Comparison of ENCODE assay signal across 9 cellular contexts in genomic region chr17:17691468-17692263, GRCh38. TPM values are rescaled to one million over a fixed set of nuclear protein-coding genes. Genes with fewer than 3 reads are reported as not detected.
A peak's percentile ranks its signal among the peaks of the same experiment; 100 is the strongest.
DNase-seq lines count a peak whose midpoint lies in the region; ATAC-seq and TF ChIP-seq lines count a peak whose summit lies in the region.
"Had no signal": no experiment of that assay in that cellular context is flagged by ENCODE, and none has a peak within 500 bp of the region (broad histone marks: within the 10 kb centered on the region; RNA-seq: fewer than 3 reads in every experiment).

No MANE protein-coding gene starts in this region.

- H3K4me3 ChIP-seq in GM12865 (ENCODE audit: low read depth, low read length) = peak overlapping the region; percentile 36
- H3K4me3 ChIP-seq in breast epithelium = no peak overlapping the region
- H3K4me3 ChIP-seq in prostate gland = no peak overlapping the region

- H3K4me1 ChIP-seq in breast epithelium = peaks cover 30 to 47% of the 10 kb centered on the region in 2 donors
- H3K4me1 ChIP-seq in prostate gland (replicated peaks) = peaks cover 55% of the 10 kb centered on the region

- H3K9me3 ChIP-seq in breast epithelium (no peaks in the 10 kb centered on the region), prostate gland (no peaks in the 10 kb centered on the region)

- H3K36me3 ChIP-seq in breast epithelium (no peaks in the 10 kb centered on the region), prostate gland (no peaks in the 10 kb centered on the region)

- WGBS in prostate gland = 39% methylated on average over 8 of the region's 8 CpGs

- H3K27me3 ChIP-seq in breast epithelium (no peaks in the 10 kb centered on the region), prostate gland (replicated peaks; ENCODE audit: insufficient read depth) (no peaks in the 10 kb centered on the region)

- peak overlapping the region; percentile 99 to 100 for H3K27ac ChIP-seq in breast epithelium
- peak overlapping the region; percentile 96 to 99 for H3K27ac ChIP-seq in prostate gland

- TF ChIP-seq CTCF in GM12865 (IDR thresholded peaks at IDR 0.05; ENCODE audit: insufficient read depth, low read depth, low read length, missing control alignments) (no peak), breast epithelium (IDR thresholded peaks at IDR 0.05) (no peak), prostate gland (IDR thresholded peaks at IDR 0.05) (no peak)

- TF ChIP-seq POLR2A in breast epithelium (IDR thresholded peaks at IDR 0.05) (no peak), prostate gland (IDR thresholded peaks at IDR 0.05) (no peak)

- peak; percentile 88 for DNase-seq in GM12865 (ENCODE audit: low read depth)
- no peak for DNase-seq in breast epithelium (ENCODE audit: low spot score in 2 of 2)
- no peak for DNase-seq in prostate gland (ENCODE audit: low spot score)
- DNase-seq in GDM1 (lab: John Stamatoyannopoulos, UW) = no peak
- no peak for DNase-seq in activated T-cell treated with anti-CD3 and anti-CD28 coated beads, Interleukin-2, amount 50 U/mL, for 48 hours
- DNase-seq: islet precursor cell had no signal

- ATAC-seq in HG03571 (IDR thresholded peaks at IDR 0.05; ENCODE audit: unreplicated experiment) = peak; percentile 38
- no peak for ATAC-seq in GM21515 (IDR thresholded peaks at IDR 0.05; ENCODE audit: unreplicated experiment)
- no peak for ATAC-seq in GM19455 (IDR thresholded peaks at IDR 0.05; ENCODE audit: unreplicated experiment)

- intact Hi-C loops in breast epithelium (cut with DNase I; ENCODE audit: low total_unique reads) (no loop called here), prostate gland (cut with DNase I) (loop anchor here (5.0 kb wide), 1 partner anchor 51 kb away; no protein-coding TSS in a partner anchor)

RNA-seq across cellular contexts. Expression of gene RAI1, which starts 10.4 kb away (rescaled TPM):
- total RNA-seq in breast epithelium (10 to 100 TPM in 2 of 3 donors, 1 to 10 TPM in 1; 5.6 to 25.6 (median 20.6) TPM), prostate gland (10 to 100 TPM; 69.2 to 71.0 TPM)
